ENCODE assay signal across 18 cellular contexts in the genomic region with DNA sequence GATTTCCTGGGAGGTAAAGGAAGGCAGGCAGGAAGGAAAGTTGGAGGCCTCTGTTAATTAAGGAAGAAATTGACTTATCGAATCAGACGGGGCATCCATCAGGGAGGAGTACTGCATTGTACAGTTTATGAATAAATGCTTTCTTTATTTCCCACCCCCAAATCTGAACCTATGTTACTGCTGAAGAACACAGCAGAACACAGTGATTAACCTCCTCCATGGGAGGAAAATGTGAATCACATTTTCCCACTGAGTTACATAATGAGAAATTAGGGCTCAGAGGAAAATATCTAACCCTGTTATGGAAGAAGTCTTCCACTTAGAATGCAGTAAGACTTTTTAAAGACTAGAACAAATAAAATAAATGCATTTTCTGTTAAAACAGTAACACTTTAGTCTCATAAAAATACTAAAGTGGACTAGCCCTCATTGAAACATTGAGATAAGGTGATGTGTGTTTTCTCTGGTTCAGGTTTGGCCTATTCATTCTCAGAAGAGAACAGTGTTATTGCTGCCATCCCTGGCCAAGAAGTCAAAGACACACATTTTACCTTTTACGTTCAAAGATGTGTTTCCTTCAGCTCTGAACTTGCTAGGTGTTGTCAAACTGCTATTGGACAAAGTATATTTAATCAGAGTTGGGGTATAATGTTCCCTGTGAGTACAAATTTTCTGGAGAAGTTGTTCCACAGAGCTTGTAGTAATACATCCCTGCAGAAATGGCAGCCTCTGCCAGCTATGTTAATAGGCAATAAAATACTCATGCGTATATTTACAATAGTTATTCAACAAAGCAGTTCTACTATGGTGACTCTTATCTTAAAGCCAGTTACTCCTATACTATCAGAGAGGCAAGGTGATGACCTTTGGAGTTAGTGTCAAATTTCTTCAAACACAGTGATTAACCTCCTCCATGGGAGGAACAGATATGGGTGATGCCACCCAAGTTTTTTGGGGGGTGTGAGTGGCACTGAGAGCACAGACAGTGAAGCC. TPM values are rescaled to one million over a fixed set of nuclear protein-coding genes. Genes with fewer than 3 reads are reported as not detected.
A peak's percentile ranks its signal among the peaks of the same experiment; 100 is the strongest.
DNase-seq lines count a peak whose midpoint lies in the region; ATAC-seq, FAIRE-seq and TF ChIP-seq lines count a peak whose summit lies in the region.
"Had no signal": no experiment of that assay in that cellular context is flagged by ENCODE, and none has a peak within 500 bp of the region (broad histone marks: within the 10 kb centered on the region; RNA-seq: fewer than 3 reads in every experiment).

No MANE protein-coding gene starts in this region.

- H3K27me3 ChIP-seq in CD4-positive, CD25-positive, alpha-beta regulatory T cell (ENCODE audit: control insufficient read depth, insufficient read depth, low read length): peaks cover 3% of the 10 kb centered on the region
- no peaks in the 10 kb centered on the region for H3K27me3 ChIP-seq in endocrine pancreas (ENCODE audit: control insufficient read depth, insufficient read depth, low read length)
- no peaks in the 10 kb centered on the region for H3K27me3 ChIP-seq in pancreas
- no peaks in the 10 kb centered on the region for H3K27me3 ChIP-seq in stomach

- WGBS in pancreas, 2 donors: 67 to 73% methylated on average over 4 of the region's 4 CpGs
- 58 to 68% (median 65%) methylated on average over 4 of the region's 4 CpGs for WGBS in stomach, 5 donors

- intact Hi-C loops in pancreas (cut with DNase I): no loop called here
- intact Hi-C loops in stomach (cut with DNase I; ENCODE audit: low total_unique reads): no loop called here

- peak; percentile 47 for FAIRE-seq in pancreas (lab: Jason Lieb, UNC)

- H3K4me1 Mint-ChIP-seq in CD4-positive, CD25-positive, alpha-beta regulatory T cell: peaks cover 4 to 16% (median 5%) of the 10 kb centered on the region in 4 donors

- no peak overlapping the region for H3K4me3 Mint-ChIP-seq in CD4-positive, CD25-positive, alpha-beta regulatory T cell
- H3K4me3 Mint-ChIP-seq: T-helper 1 cell treated with Interleukin-12 subunit alpha and Interleukin-12 subunit beta and Interleukin-4 antibody, amounts not matched to agents 30 μg/mL and 1 μg/mL, for 36 hours had no signal

- H3K4me3 ChIP-seq in CD4-positive, CD25-positive, alpha-beta regulatory T cell (ENCODE audit: low read depth, low read length): no peak overlapping the region
- peak overlapping the region; percentile 38 for H3K4me3 ChIP-seq in endocrine pancreas (ENCODE audit: control insufficient read depth, insufficient read depth, low read length)
- H3K4me3 ChIP-seq in pancreas: no peak overlapping the region
- H3K4me3 ChIP-seq in stomach: no peak overlapping the region

- H3K36me3 Mint-ChIP-seq in CD4-positive, CD25-positive, alpha-beta regulatory T cell: peaks cover 18% of the 10 kb centered on the region

- peaks cover 7% of the 10 kb centered on the region for H3K4me1 ChIP-seq in CD4-positive, CD25-positive, alpha-beta regulatory T cell (ENCODE audit: control insufficient read depth, insufficient read depth, low read length, poor library complexity, severe bottlenecking)
- H3K4me1 ChIP-seq in endocrine pancreas (ENCODE audit: control insufficient read depth, insufficient read depth, low read length): peaks cover 6% of the 10 kb centered on the region
- H3K4me1 ChIP-seq in pancreas: no peaks in the 10 kb centered on the region
- H3K4me1 ChIP-seq in stomach: no peaks in the 10 kb centered on the region

- peaks cover 0 to 5% (median 0%) of the 10 kb centered on the region in 7 donors for H3K9me3 Mint-ChIP-seq in CD4-positive, CD25-positive, alpha-beta regulatory T cell

- TF ChIP-seq POLR2A in stomach (IDR thresholded peaks at IDR 0.05): no peak

- peaks cover 15% of the 10 kb centered on the region for H3K27me3 Mint-ChIP-seq in CD4-positive, CD25-positive, alpha-beta regulatory T cell

- no peaks in the 10 kb centered on the region for H3K36me3 ChIP-seq in CD4-positive, CD25-positive, alpha-beta regulatory T cell (ENCODE audit: control insufficient read depth, insufficient read depth, low read length)
- no peaks in the 10 kb centered on the region for H3K36me3 ChIP-seq in endocrine pancreas (ENCODE audit: control insufficient read depth, insufficient read depth, low read length)
- H3K36me3 ChIP-seq in pancreas: no peaks in the 10 kb centered on the region
- H3K36me3 ChIP-seq in stomach: no peaks in the 10 kb centered on the region

- TF ChIP-seq CTCF in pancreas (IDR thresholded peaks at IDR 0.05): no peak
- TF ChIP-seq CTCF in stomach (IDR thresholded peaks at IDR 0.05): no peak

- no peak for ATAC-seq in CD4-positive, CD25-positive, alpha-beta regulatory T cell (ENCODE audit: low read depth in 2 of 2)
- ATAC-seq in pancreas (peak in 1 of 4 donors; percentile 37), GM18861 (IDR thresholded peaks at IDR 0.05; ENCODE audit: unreplicated experiment) (no peak)
- ATAC-seq: left lobe of liver, sciatic nerve had no signal

- H3K9me3 ChIP-seq in CD4-positive, CD25-positive, alpha-beta regulatory T cell (ENCODE audit: control insufficient read depth in 2 of 2, low read length in 2 of 2): peaks cover 0 to 4% of the 10 kb centered on the region in 2 experiments
- H3K9me3 ChIP-seq in endocrine pancreas (ENCODE audit: control insufficient read depth, low read length): no peaks in the 10 kb centered on the region
- no peaks in the 10 kb centered on the region for H3K9me3 ChIP-seq in pancreas
- H3K9me3 ChIP-seq in stomach: no peaks in the 10 kb centered on the region

- H3K9ac ChIP-seq in endocrine pancreas (ENCODE audit: control insufficient read depth, insufficient read depth, low read length): no peak overlapping the region

- no peak for TF ChIP-seq EP300 in stomach (IDR thresholded peaks at IDR 0.05)

- no peak for DNase-seq in CD4-positive, CD25-positive, alpha-beta regulatory T cell
- peak; percentile 14 for DNase-seq in LoVo (ENCODE audit: low spot score)
- no peak for DNase-seq in pancreas
- no peak for DNase-seq in effector CD4-positive, alpha-beta T cell
- DNase-seq in amniotic stem cell (lab: John Stamatoyannopoulos, UW): no peak
- DNase-seq in stomach: no peak
- DNase-seq: activated effector memory CD4-positive, alpha-beta T cell treated with Interleukin-2 at 50 U/mL for 16 hours; Calu3; NCI-H1417; NCI-H69; SHP77 treated with DMSO at 0.1 percent for 48 hours; substantia nigra had no signal

- H3K27ac Mint-ChIP-seq in CD4-positive, CD25-positive, alpha-beta regulatory T cell: peak overlapping the region in 2 of 3 donors; percentile 12 to 21
- H3K27ac Mint-ChIP-seq: T-helper 1 cell treated with Interleukin-12 subunit alpha and Interleukin-12 subunit beta and Interleukin-4 antibody, amounts not matched to agents 30 μg/mL and 1 μg/mL, for 36 hours had no signal

- H3K27ac ChIP-seq in CD4-positive, CD25-positive, alpha-beta regulatory T cell (ENCODE audit: insufficient read depth, low read length, poor library complexity, severe bottlenecking): no peak overlapping the region
- no peak overlapping the region for H3K27ac ChIP-seq in pancreas
- no peak overlapping the region for H3K27ac ChIP-seq in stomach

RNA-seq across cellular contexts. Expression of a gene that starts 11.1 kb away (rescaled TPM):
- total RNA-seq in CD4-positive, CD25-positive, alpha-beta regulatory T cell: 0.52 TPM
- 1 to 10 TPM in 1 of 4 donors, under 1 TPM in 3; 0.17 to 1.1 (median 0.42) TPM for polyA plus RNA-seq in CD4-positive, CD25-positive, alpha-beta regulatory T cell
- total RNA-seq in pancreas: 1 to 10 TPM in 1 of 6 donors, under 1 TPM in 5; 0.54 to 1.6 (median 0.91) TPM
- polyA plus RNA-seq in pancreas: under 1 TPM; 0.19 to 0.59 TPM
- 1 to 10 TPM in 3 of 5 donors, under 1 TPM in 2; 0.29 to 4.5 (median 1.3) TPM for total RNA-seq in stomach
- under 1 TPM; 0.15 to 0.20 (median 0.19) TPM for polyA plus RNA-seq in stomach
- total RNA-seq: LHCN-M2 had no signal
